Comparison of ENCODE assay signal across 1 cellular context in the genomic region with DNA sequence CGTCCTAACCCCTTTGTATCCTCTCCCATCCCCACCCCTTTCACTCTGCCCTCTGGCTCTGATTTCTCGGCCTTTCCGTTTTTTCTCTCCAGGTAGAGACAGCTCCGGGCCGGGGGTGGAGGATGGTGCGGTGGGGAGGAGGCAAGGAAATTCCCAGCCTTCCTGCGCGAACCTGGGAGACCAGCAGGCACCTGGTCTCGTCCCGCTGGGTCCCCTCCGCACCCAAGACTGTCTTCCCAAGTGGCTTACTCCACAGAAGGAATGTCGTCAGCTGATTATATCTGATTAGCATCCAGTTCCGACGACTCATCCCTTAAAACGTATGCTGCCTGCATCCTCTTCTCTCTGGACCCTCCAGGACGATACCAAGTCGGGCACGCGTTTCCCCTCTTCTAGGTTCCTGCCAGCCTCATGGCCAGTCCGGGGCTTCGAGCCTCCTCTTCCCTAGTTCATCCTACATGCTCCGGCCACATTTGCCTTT.
A peak's percentile ranks its signal among the peaks of the same experiment; 100 is the strongest.
TF ChIP-seq lines count a peak whose summit lies in the region.

No MANE protein-coding gene starts in this region.

TF ChIP-seq in H1, 55 proteins besides CTCF, POLR2A, EP300 and RAD21 (continued from another document):
- TF ChIP-seq E2F6 (IDR thresholded peaks at IDR 0.05) (peak; percentile 44; the same call in 1 of the 2 replicates), HDAC6 (IDR thresholded peaks at IDR 0.05; ENCODE audit: low read depth, low read length) (no peak), SP2 (IDR thresholded peaks at IDR 0.05; ENCODE audit: low read length) (no peak)
